ENCODE assay signal across 1 cellular context in the genomic region with DNA sequence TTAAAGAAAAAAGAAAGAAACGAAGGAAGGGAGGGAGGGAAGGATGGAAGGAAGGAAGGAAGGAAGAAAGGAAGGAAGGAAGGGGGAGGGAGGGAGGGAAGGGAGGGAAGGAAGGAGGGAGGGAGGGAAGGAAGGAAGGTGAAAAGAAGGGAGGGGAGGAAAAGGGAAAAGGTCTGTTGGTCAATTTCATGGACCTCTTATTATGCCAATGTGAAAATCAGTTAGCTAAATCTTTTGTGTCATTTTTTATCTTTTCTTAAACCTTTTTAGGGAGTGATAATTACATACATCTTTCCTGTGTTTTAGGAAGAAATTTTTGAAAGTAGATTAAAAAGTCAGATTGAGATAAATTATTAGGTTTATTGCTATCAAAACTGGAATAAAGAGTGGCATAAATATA.
TF ChIP-seq lines count a peak whose summit lies in the region.

No MANE protein-coding gene starts in this region.

TF ChIP-seq in HepG2, 621 proteins besides CTCF, POLR2A, EP300 and RAD21 (continued from another document):
- TF ChIP-seq HNRNPK (IDR thresholded peaks at IDR 0.05; ENCODE audit: low read depth, low read length, poor library complexity, severe bottlenecking): peak; percentile 92
- TF ChIP-seq ZFAT (CRISPR knock-in tag; conservative IDR thresholded peaks at IDR 0.05): no peak
- TF ChIP-seq, protein P1, sequence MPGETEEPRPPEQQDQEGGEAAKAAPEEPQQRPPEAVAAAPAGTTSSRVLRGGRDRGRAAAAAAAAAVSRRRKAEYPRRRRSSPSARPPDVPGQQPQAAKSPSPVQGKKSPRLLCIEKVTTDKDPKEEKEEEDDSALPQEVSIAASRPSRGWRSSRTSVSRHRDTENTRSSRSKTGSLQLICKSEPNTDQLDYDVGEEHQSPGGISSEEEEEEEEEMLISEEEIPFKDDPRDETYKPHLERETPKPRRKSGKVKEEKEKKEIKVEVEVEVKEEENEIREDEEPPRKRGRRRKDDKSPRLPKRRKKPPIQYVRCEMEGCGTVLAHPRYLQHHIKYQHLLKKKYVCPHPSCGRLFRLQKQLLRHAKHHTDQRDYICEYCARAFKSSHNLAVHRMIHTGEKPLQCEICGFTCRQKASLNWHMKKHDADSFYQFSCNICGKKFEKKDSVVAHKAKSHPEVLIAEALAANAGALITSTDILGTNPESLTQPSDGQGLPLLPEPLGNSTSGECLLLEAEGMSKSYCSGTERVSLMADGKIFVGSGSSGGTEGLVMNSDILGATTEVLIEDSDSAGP (CRISPR knock-in tag; IDR thresholded peaks at IDR 0.05; ENCODE audit: borderline replicate concordance): no peak
- TF ChIP-seq POLR2AphosphoS2 (IDR thresholded peaks at IDR 0.05; ENCODE audit: low read depth, low read length): no peak
